Comparison of ENCODE assay signal across 1 cellular context in the genomic region with DNA sequence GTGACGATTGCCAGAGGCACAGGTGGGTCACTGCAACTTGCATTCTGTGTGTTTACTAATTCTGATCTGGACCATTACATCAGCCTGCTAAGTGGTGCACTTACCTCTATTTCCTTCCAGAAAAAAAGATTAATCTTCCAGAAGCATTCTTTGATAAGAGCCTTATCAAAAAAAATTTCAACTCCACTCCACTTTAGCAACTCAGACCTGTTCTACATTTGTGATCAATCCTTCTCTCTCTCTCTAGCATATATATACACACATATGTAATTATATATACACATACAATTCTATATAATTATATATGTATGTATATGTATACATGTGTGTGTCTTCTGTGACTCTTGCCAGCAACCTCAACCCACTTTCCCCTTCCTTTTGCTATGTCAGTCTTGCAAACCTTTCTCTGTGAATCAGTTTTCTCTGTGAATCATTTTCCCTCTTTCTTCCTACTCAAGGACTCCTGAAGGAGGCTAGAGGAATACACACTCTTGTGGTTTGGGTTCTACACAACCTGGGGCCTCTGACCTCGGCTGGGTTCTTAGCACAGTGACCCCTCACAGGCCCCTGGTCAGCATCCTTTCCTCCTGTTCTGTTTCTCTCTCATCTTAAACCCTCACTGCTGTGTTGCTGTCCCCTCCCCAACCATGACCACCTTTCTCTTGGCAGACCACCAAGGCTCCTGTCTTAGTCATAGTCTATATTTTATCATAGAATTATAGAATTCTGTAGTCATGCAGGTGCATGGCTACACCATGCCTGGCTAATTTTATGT.
TF ChIP-seq lines count a peak whose summit lies in the region.

No MANE protein-coding gene starts in this region.

TF ChIP-seq in liver, 16 proteins besides CTCF, POLR2A, EP300 and RAD21 (continued from another document):
- TF ChIP-seq, protein P1, sequence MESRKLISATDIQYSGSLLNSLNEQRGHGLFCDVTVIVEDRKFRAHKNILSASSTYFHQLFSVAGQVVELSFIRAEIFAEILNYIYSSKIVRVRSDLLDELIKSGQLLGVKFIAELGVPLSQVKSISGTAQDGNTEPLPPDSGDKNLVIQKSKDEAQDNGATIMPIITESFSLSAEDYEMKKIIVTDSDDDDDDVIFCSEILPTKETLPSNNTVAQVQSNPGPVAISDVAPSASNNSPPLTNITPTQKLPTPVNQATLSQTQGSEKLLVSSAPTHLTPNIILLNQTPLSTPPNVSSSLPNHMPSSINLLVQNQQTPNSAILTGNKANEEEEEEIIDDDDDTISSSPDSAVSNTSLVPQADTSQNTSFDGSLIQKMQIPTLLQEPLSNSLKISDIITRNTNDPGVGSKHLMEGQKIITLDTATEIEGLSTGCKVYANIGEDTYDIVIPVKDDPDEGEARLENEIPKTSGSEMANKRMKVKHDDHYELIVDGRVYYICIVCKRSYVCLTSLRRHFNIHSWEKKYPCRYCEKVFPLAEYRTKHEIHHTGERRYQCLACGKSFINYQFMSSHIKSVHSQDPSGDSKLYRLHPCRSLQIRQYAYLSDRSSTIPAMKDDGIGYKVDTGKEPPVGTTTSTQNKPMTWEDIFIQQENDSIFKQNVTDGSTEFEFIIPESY (IDR thresholded peaks at IDR 0.05), result no peak
- no peak for TF ChIP-seq TAF1 (conservative IDR thresholded peaks at IDR 0.05)
- no peak for TF ChIP-seq FOXA1 (IDR thresholded peaks at IDR 0.05)
- no peak for TF ChIP-seq SP1 (IDR thresholded peaks at IDR 0.05)
